6 cellular contexts compared by ENCODE assay signal in the genomic region with DNA sequence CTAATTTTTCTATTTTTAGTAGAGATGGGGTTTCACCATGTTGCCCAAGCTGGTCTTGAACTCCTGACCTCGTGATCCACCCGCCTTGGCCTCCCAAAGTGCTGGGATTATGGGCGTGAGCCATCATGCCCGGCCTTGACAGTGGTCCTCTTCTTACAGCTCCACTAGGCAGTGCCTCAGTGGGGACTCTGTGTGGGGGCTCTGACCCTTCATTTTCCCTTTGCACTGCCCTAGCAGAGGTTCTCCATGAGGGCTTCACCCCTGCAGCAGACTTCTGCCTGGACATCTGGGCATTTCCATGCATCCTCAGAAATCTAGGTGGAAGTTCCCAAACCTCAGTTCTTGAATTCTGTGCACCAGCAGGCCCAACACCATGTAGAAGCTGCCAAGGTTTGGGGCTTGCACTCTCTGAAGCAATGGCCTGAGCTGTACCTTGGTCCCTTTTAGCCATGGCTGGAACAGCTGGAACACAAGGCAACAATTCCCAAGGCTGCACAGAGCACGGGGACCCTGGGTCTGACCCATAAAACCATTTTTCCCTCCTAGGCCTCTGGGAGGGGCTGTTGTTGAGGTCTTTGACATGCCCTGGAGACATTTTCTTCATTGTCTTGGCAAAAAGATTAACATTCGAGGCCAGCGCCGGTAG.
DNase-seq lines count a peak whose midpoint lies in the region; ATAC-seq, FAIRE-seq and TF ChIP-seq lines count a peak whose summit lies in the region.
"Not testable (repeated sequence)": the region's sequence is repeated elsewhere in the genome, so short reads cannot be mapped to it uniquely, and the experiment has no call there.

No MANE protein-coding gene starts in this region.

- not testable (repeated sequence) for H4K5ac ChIP-seq in mesendoderm (ENCODE audit: low read length)

- H3K27me3 ChIP-seq in K562 (ENCODE audit: control insufficient read depth in 2 of 2, insufficient read depth in 2 of 2, low read length in 2 of 2); mesendoderm (ENCODE audit: insufficient read depth, low read length, poor library complexity): not testable (repeated sequence)

- not testable (repeated sequence) for H3K23ac ChIP-seq in mesendoderm (ENCODE audit: low read length)

- H3K56ac ChIP-seq in mesendoderm (ENCODE audit: low read length), result not testable (repeated sequence)

- not testable (repeated sequence) for BruUV-seq in K562 (replicated peaks; lab: Mats Ljungman, UMichigan)

- peaks cover 0 to 17% of the 10 kb centered on the region in 2 experiments; a peak in 2 of 3 replicates for H3K36me3 ChIP-seq in HEK293 (ENCODE audit: control insufficient read depth in 2 of 2, insufficient read depth in 1 of 2, low read length in 2 of 2)
- not testable (repeated sequence) for H3K36me3 ChIP-seq in K562 (ENCODE audit: control insufficient read depth, insufficient read depth, low read length); mesendoderm (ENCODE audit: control insufficient read depth, insufficient read depth, low read length)

- H4K8ac ChIP-seq in mesendoderm (ENCODE audit: low read depth, low read length), result not testable (repeated sequence)

- not testable (repeated sequence) for H2BK15ac ChIP-seq in mesendoderm (replicated peaks; ENCODE audit: low read depth)

- CTCF ChIA-PET in HEK293 (lab: Yijun Ruan, JAX), result interaction anchor here (1.0 kb wide), 1 partner anchor 10 kb away, joined by 3 read pairs; no protein-coding TSS in a partner anchor
- CTCF ChIA-PET in K562 (lab: Yijun Ruan, JAX; ENCODE audit: low intra/inter-chr PET ratio), result not testable (repeated sequence)

- H3K79me1 ChIP-seq in mesendoderm (ENCODE audit: low read length), result not testable (repeated sequence)

- not testable (repeated sequence) for H2BK120ac ChIP-seq in mesendoderm (ENCODE audit: low read depth, low read length)

- not testable (repeated sequence) for H3K4ac ChIP-seq in mesendoderm (ENCODE audit: low read depth, low read length)

- not testable (repeated sequence) for H3K9me3 ChIP-seq in HEK293 (ENCODE audit: control insufficient read depth, insufficient read depth, low read depth, low read length); T-helper 17 cell (ENCODE audit: control insufficient read depth, low read length, poor library complexity, severe bottlenecking); K562 (replicated peaks; ENCODE audit: control insufficient read depth, insufficient read depth, low read depth, low read length)

- not testable (repeated sequence) for H3K27ac ChIP-seq in HEK293 (ENCODE audit: extremely low read depth, low read depth, low read length); K562 (ENCODE audit: extremely low read depth, low read depth, low read length); mesendoderm (ENCODE audit: low read depth, low read length)

- FAIRE-seq in K562 (lab: Jason Lieb, UNC), result not testable (repeated sequence)

- not testable (repeated sequence) for H3K79me2 ChIP-seq in K562 (ENCODE audit: control insufficient read depth, insufficient read depth, low read length); mesendoderm (ENCODE audit: control insufficient read depth, insufficient read depth, low read length)

- not testable (repeated sequence) for H3K4me2 ChIP-seq in K562 (ENCODE audit: insufficient read depth, low read length); mesendoderm (ENCODE audit: low read length)

- TF ChIP-seq RAD21 in K562 (CRISPR knock-in tag; conservative IDR thresholded peaks at IDR 0.05 in 1 of 2, IDR thresholded peaks at IDR 0.05 in 1 of 2), result not testable (repeated sequence)

- H3K4me1 ChIP-seq in HEK293 (ENCODE audit: control insufficient read depth, insufficient read depth, low read length); K562 (replicated peaks in 1 of 2; ENCODE audit: control insufficient read depth in 2 of 2, insufficient read depth in 2 of 2, low read length in 2 of 2); mesendoderm (ENCODE audit: control insufficient read depth, low read depth, low read length): not testable (repeated sequence)

- H3K27me3 Mint-ChIP-seq in T-helper 17 cell, result not testable (repeated sequence)

- not testable (repeated sequence) for TF ChIP-seq POLR2A in K562 (conservative IDR thresholded peaks at IDR 0.05)

- not testable (repeated sequence) for H3K18ac ChIP-seq in mesendoderm (ENCODE audit: low read length)

- DNase-seq in DMS53 (lab: John Stamatoyannopoulos, UW), result peak; percentile 17
- DNase-seq in NCI-H226, result peak; percentile 3
- DNase-seq in T-helper 17 cell, result not testable (repeated sequence)
- peak in 1 of 4 experiments; percentile 20 for DNase-seq in K562 (ENCODE audit: extremely low read depth in 1 of 4, low spot score in 3 of 4)
- DNase-seq in mesendoderm, result peak; percentile 20

- H3K36me3 Mint-ChIP-seq in T-helper 17 cell (ENCODE audit: low read depth), result not testable (repeated sequence)

- H3K4me1 Mint-ChIP-seq in T-helper 17 cell, result not testable (repeated sequence)

- H2BK5ac ChIP-seq in mesendoderm (ENCODE audit: low read length), result not testable (repeated sequence)

- not testable (repeated sequence) for H3K4me3 Mint-ChIP-seq in T-helper 17 cell

- H3K4me3 ChIP-seq in HEK293 (ENCODE audit: low read depth, low read length); K562; mesendoderm (ENCODE audit: low read length): not testable (repeated sequence)

- not testable (repeated sequence) for H4K20me1 ChIP-seq in K562 (replicated peaks; ENCODE audit: control insufficient read depth, insufficient read depth, low read length)

- not testable (repeated sequence) for ATAC-seq in T-helper 17 cell, K562

- POLR2A ChIA-PET in HEK293 (lab: Yijun Ruan, JAX); K562 (lab: Yijun Ruan, JAX): not testable (repeated sequence)

- TF ChIP-seq EP300 in K562 (IDR thresholded peaks at IDR 0.05; ENCODE audit: low read length), result not testable (repeated sequence)

- not testable (repeated sequence) for H2AK5ac ChIP-seq in mesendoderm (ENCODE audit: low read length)

- peak overlapping the region; percentile 8 for H3K27ac Mint-ChIP-seq in T-helper 17 cell

- WGBS in K562 (ENCODE audit: insufficient coverage, low coverage, missing lambda C conversion rate), result 96% methylated on average over 8 of the region's 8 CpGs
- no CpG with 5 or more reads among the region's 8 CpGs for WGBS in mesendoderm (ENCODE audit: extremely low coverage, insufficient coverage, low lambda C conversion rate)

- not testable (repeated sequence) for H3K9me1 ChIP-seq in K562 (ENCODE audit: control insufficient read depth, insufficient read depth, low read length)

- intact Hi-C loops in K562 (cut with micrococcal nuclease), result not testable (repeated sequence)

- H3K9ac ChIP-seq in K562 (ENCODE audit: insufficient read depth in 1 of 2, low read depth in 2 of 2, low read length in 2 of 2); mesendoderm (ENCODE audit: low read length): not testable (repeated sequence)

- in situ Hi-C loops in K562 (cut with MboI), result not testable (repeated sequence)

- TF ChIP-seq CTCF in HEK293 (tag by site-specific recombination; IDR thresholded peaks at IDR 0.05); K562 (IDR thresholded peaks at IDR 0.05 in 2 of 3, conservative IDR thresholded peaks at IDR 0.05 in 1 of 3; ENCODE audit: insufficient read depth in 2 of 3, low read depth in 1 of 3, low read length in 3 of 3): not testable (repeated sequence)

- not testable (repeated sequence) for H2AFZ ChIP-seq in K562 (ENCODE audit: low read depth, low read length)

TF ChIP-seq in HEK293, 187 proteins besides CTCF, POLR2A, EP300 and RAD21:
- 0 out of 2 replicates have a peak, but pooled peaks have one; percentile 74 for TF ChIP-seq ZNF626 (tag by site-specific recombination; IDR thresholded peaks at IDR 0.05)
- TF ChIP-seq ZNF549 (tag by site-specific recombination; IDR thresholded peaks at IDR 0.05), result 0 out of 2 replicates have a peak, but pooled peaks have one; percentile 13
- TF ChIP-seq SETDB1 (IDR thresholded peaks at IDR 0.05; ENCODE audit: insufficient read length, low read length), result peak; percentile 42
- 0 out of 2 replicates have a peak, but pooled peaks have one; percentile 16 for TF ChIP-seq ZNF585B (tag by site-specific recombination; IDR thresholded peaks at IDR 0.05)

TF ChIP-seq in K562, 482 proteins besides CTCF, POLR2A, EP300 and RAD21:
- TF ChIP-seq CBX3 (IDR thresholded peaks at IDR 0.05; ENCODE audit: borderline replicate concordance in 1 of 2, low read length in 2 of 2) (peak in 1 of 2 experiments; percentile 77; a peak in 2 of 3 replicates), CBX1 (IDR thresholded peaks at IDR 0.05; ENCODE audit: low read depth) (peak; percentile 51; the same call in 1 of the 2 replicates), ZFP36 (IDR thresholded peaks at IDR 0.05; ENCODE audit: low read depth, low read length, partially characterized antibody) (peak; percentile 51), TRIM28 (IDR thresholded peaks at IDR 0.05) (peak; percentile 85), CBX5 (IDR thresholded peaks at IDR 0.05; ENCODE audit: borderline replicate concordance, low read depth) (peak; percentile 89)
- TF ChIP-seq, protein P1, sequence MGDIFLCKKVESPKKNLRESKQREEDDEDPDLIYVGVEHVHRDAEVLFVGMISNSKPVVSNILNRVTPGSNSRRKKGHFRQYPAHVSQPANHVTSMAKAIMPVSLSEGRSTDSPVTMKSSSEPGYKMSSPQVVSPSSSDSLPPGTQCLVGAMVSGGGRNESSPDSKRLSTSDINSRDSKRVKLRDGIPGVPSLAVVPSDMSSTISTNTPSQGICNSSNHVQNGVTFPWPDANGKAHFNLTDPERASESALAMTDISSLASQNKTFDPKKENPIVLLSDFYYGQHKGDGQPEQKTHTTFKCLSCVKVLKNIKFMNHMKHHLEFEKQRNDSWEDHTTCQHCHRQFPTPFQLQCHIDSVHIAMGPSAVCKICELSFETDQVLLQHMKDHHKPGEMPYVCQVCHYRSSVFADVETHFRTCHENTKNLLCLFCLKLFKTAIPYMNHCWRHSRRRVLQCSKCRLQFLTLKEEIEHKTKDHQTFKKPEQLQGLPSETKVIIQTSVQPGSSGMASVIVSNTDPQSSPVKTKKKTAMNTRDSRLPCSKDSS (IDR thresholded peaks at IDR 0.05; ENCODE audit: low read depth, partially characterized antibody), result peak; percentile 89
TF ChIP-seq in K562: peak in this region for 6; not testable (repeated sequence) for 476.
